Comparison of ENCODE assay signal across 8 cellular contexts in genomic region chr17:40124279-40125141, GRCh38. TPM values are rescaled to one million over a fixed set of nuclear protein-coding genes. Genes with fewer than 3 reads are reported as not detected.
A peak's percentile ranks its signal among the peaks of the same experiment; 100 is the strongest.
DNase-seq lines count a peak whose midpoint lies in the region; ATAC-seq and TF ChIP-seq lines count a peak whose summit lies in the region.

No MANE protein-coding gene starts in this region.

- intact Hi-C loops in dorsolateral prefrontal cortex (cut with DNase I): no loop called here

- H3K9me3 ChIP-seq in mucosa of stomach (ENCODE audit: control insufficient read depth, low read length): no peaks in the 10 kb centered on the region

- TF ChIP-seq CTCF in dorsolateral prefrontal cortex (IDR thresholded peaks at IDR 0.05 in 54 of 56, conservative IDR thresholded peaks at IDR 0.05 in 2 of 56; ENCODE audit: low read depth in 1 of 56, partially characterized antibody in 56 of 56): no peak

- H3K36me3 ChIP-seq in mucosa of stomach (ENCODE audit: control insufficient read depth, insufficient read depth, low read length): peaks cover 5% of the 10 kb centered on the region

- H3K9ac ChIP-seq in mucosa of stomach (ENCODE audit: low read length): peak overlapping the region; percentile 80

- H3K4me1 ChIP-seq in mucosa of stomach (ENCODE audit: control insufficient read depth, insufficient read depth, low read length): peaks cover 3% of the 10 kb centered on the region

- no peak for ATAC-seq in activated CD4-positive, CD25-positive, alpha-beta regulatory T cell treated with anti-CD3 and anti-CD28 coated beads, Interleukin-2, amount 50 U/mL, for 24 hours
- ATAC-seq in HG03469 (IDR thresholded peaks at IDR 0.05; ENCODE audit: unreplicated experiment): no peak

- H3K27ac ChIP-seq in dorsolateral prefrontal cortex: peak overlapping the region; percentile 3 to 100 (median 99)

- peak; percentile 32 for DNase-seq in DMS153 (lab: John Stamatoyannopoulos, UW)
- DNase-seq in DMS153 treated with DMSO at 0.1 percent for 48 hours (lab: John Stamatoyannopoulos, UW; ENCODE audit: unreplicated experiment): no peak
- DNase-seq in NOMO-1 treated with DMSO at 0.1 percent for 48 hours (lab: John Stamatoyannopoulos, UW; ENCODE audit: unreplicated experiment): peak; percentile 33
- peak in 1 of 10 donors; percentile 45 for DNase-seq in dorsolateral prefrontal cortex
- no peak for DNase-seq in NCI-H1436 (lab: John Stamatoyannopoulos, UW)

- H3K4me3 ChIP-seq in dorsolateral prefrontal cortex (peak overlapping the region; percentile 73 to 100 (median 96)), mucosa of stomach (ENCODE audit: low read length) (peak overlapping the region; percentile 72)

- no peaks in the 10 kb centered on the region for H3K27me3 ChIP-seq in dorsolateral prefrontal cortex
- no peaks in the 10 kb centered on the region for H3K27me3 ChIP-seq in mucosa of stomach (ENCODE audit: control insufficient read depth, insufficient read depth, low read length)

RNA-seq across cellular contexts. Expression of gene MSL1, which starts 2.7 kb away (rescaled TPM):
- 100 to 1,000 TPM in 116 of 120 experiments, 10 to 100 TPM in 4; 87.8 to 143 (median 120) TPM for total RNA-seq in dorsolateral prefrontal cortex

RNA-seq across cellular contexts. Expression of gene CASC3, which starts 15.8 kb away (rescaled TPM):
- total RNA-seq in dorsolateral prefrontal cortex: 100 to 1,000 TPM in 119 of 120 experiments, 10 to 100 TPM in 1; 95.0 to 216 (median 136) TPM

RNA-seq across cellular contexts. Expression of gene NR1D1, which starts 24.1 kb away (rescaled TPM):
- total RNA-seq in dorsolateral prefrontal cortex: 10 to 100 TPM; 26.9 to 97.0 (median 62.1) TPM

RNA-seq across cellular contexts. Expression of gene RAPGEFL1, which starts 52.8 kb away (rescaled TPM):
- total RNA-seq in dorsolateral prefrontal cortex: 100 to 1,000 TPM in 59 of 120 experiments, 10 to 100 TPM in 61; 31.7 to 151 (median 99.5) TPM

Comparison
In these comparisons a context has a peak if more than half of its experiments do, and no peak if none do; other contexts are left out.
1. DNase-seq: peak in DMS153 (single experiment) and NOMO-1 treated with DMSO at 0.1 percent for 48 hours (single experiment); none in DMS153 treated with DMSO at 0.1 percent for 48 hours (single experiment) and NCI-H1436 (single experiment).